Comparison of ENCODE assay signal across 1 cellular context in the genomic region with DNA sequence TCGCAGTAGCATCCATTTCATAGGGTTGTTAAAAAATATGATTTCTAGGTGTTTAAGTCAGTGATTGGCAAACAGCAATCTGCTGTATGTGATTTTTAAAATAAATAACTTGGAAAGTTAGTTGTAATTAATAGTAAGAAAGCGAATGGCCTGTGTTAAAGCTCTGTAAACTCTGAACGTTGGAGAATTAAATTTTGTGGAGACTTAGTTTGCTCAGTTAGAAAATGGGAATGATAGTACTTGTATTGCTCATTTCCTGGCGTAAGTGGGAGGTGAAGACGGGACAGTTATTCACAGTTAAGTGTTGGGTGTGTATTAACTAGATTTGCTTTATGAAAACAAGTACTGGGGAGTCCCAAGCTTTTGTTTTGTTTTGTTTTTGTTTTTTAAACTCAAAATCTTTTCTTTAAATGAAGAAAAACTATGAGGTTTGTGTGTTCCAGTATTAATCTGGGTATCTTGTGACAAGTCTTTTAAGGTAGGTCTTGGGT.
TF ChIP-seq lines count a peak whose summit lies in the region.

No MANE protein-coding gene starts in this region.

TF ChIP-seq in endothelial cell of umbilical vein, 7 proteins besides CTCF, POLR2A, EP300 and RAD21 (continued from another document):
- TF ChIP-seq, protein P1, sequence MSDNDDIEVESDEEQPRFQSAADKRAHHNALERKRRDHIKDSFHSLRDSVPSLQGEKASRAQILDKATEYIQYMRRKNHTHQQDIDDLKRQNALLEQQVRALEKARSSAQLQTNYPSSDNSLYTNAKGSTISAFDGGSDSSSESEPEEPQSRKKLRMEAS (IDR thresholded peaks at IDR 0.05; ENCODE audit: insufficient read depth, insufficient read length): no peak
- TF ChIP-seq EZH2 (IDR thresholded peaks at IDR 0.05; ENCODE audit: borderline replicate concordance, low read depth, low read length, severe bottlenecking) (no peak), FOS (IDR thresholded peaks at IDR 0.05; ENCODE audit: borderline replicate concordance, insufficient read depth, low read length) (peak; percentile 40), GATA2 (IDR thresholded peaks at IDR 0.05; ENCODE audit: insufficient read depth, insufficient read length, low read depth, low read length) (no peak)
